ENCODE assay signal across 8 cellular contexts in the genomic region with DNA sequence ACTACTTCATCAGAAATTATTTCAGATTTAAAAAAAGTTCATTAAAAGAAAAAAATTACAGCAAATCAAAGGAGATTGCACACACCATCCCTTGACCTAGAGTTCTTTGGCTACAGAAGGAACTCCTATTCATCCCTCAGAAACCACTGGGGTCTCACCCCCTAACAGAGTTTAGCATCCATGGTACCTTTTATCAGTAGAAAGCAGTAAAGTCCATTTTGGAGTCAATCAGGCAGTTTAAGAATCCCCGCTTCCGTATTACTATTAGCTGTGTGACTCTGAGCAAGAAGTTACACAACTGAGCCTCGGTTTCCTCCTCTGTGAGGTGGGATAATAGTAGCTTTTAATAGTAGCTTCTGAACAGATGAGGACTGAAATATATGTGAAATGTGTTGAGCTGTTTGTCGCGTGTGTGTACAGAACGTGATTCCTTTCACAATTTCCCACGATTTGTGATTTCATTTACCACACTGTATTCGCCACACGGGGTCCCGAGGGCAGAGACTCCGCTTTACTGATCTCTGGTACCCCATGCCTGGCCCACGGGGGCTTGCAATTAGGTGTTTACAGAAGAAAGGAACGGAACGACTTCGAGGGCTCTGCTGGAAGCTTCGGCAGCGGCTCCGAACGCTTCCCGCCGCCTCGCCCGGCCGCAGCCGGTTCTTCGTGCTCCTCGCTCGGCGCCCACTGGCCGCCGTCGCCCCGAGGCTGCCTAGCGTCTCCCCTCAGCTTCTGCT.
DNase-seq lines count a peak whose midpoint lies in the region; ATAC-seq and TF ChIP-seq lines count a peak whose summit lies in the region.

No MANE protein-coding gene starts in this region.

- peak overlapping the region; percentile 69 for H3K4me3 Mint-ChIP-seq in activated T-helper 2 cell treated with anti-CD3 and anti-CD28 coated beads, Interferon-gamma antibody, Interleukin-2, Interleukin-4, amounts not matched to agents 10 μg/mL and 5 μg/mL and 100 μg/mL, durations not matched to agents 14 hours and 24 hours and 36 hours (ENCODE audit: low read depth)

- H3K27ac Mint-ChIP-seq in activated T-helper 2 cell treated with anti-CD3 and anti-CD28 coated beads, Interferon-gamma antibody, Interleukin-2, Interleukin-4, amounts not matched to agents 10 μg/mL and 5 μg/mL and 100 μg/mL, durations not matched to agents 14 hours and 24 hours and 36 hours: no peak overlapping the region

- no peaks in the 10 kb centered on the region for H3K27me3 ChIP-seq in cardiac muscle cell
- H3K27me3 ChIP-seq in psoas muscle (ENCODE audit: insufficient read depth in 3 of 3, low read length in 2 of 3): no peaks in the 10 kb centered on the region

- 6 to 9% (median 7%) methylated on average over 34 of the region's 34 CpGs for WGBS in psoas muscle, 3 donors

- ATAC-seq in psoas muscle: peak; percentile 1 to 11 (median 2)

- no peak for TF ChIP-seq CTCF in cardiac muscle cell (IDR thresholded peaks at IDR 0.05; ENCODE audit: low read depth, low read length)
- no peak for TF ChIP-seq CTCF in psoas muscle (IDR thresholded peaks at IDR 0.05)

- intact Hi-C loops in activated T-helper 2 cell treated with anti-CD3 and anti-CD28 coated beads, Interferon-gamma antibody, Interleukin-2, Interleukin-4, amounts not matched to agents 10 μg/mL and 5 μg/mL and 100 μg/mL, durations not matched to agents 14 hours and 24 hours and 36 hours (cut with micrococcal nuclease): loop anchor here (5.0 to 10.0 kb wide), 4 partner anchors 53 to 692 kb away; a partner anchor contains a TSS
- intact Hi-C loops in psoas muscle (cut with DNase I): loop anchor here (5.0 to 10.0 kb wide), 3 partner anchors 334 to 857 kb away; no protein-coding TSS in a partner anchor

- H3K4me1 ChIP-seq in ES-I3 (ENCODE audit: insufficient read depth, low read length): peaks cover 10% of the 10 kb centered on the region
- no peaks in the 10 kb centered on the region for H3K4me1 ChIP-seq in cardiac muscle cell (ENCODE audit: low read depth)
- peaks cover 5% of the 10 kb centered on the region for H3K4me1 ChIP-seq in psoas muscle

- peaks cover 13% of the 10 kb centered on the region for H3K4me1 Mint-ChIP-seq in activated T-helper 2 cell treated with anti-CD3 and anti-CD28 coated beads, Interferon-gamma antibody, Interleukin-2, Interleukin-4, amounts not matched to agents 10 μg/mL and 5 μg/mL and 100 μg/mL, durations not matched to agents 14 hours and 24 hours and 36 hours (ENCODE audit: low read depth)

- DNase-seq in KBM-7 (peak; percentile 54), cardiac muscle cell (ENCODE audit: low read depth in 1 of 2, low spot score in 1 of 2) (no peak), psoas muscle (no peak), ecto neural progenitor cell (ENCODE audit: low spot score) (no peak), putamen (ENCODE audit: low spot score) (no peak)
- DNase-seq in activated T-helper 2 cell treated with anti-CD3 and anti-CD28 coated beads, Interferon-gamma antibody, Interleukin-2, Interleukin-4, amounts not matched to agents 10 μg/mL and 5 μg/mL and 100 μg/mL, durations not matched to agents 14 hours and 24 hours and 36 hours (ENCODE audit: low spot score): no peak
- no peak for DNase-seq in NK-92 treated with Interleukin-12 subunit alpha and Interleukin-12 subunit beta, amount 100 ng/mL, for 24 hours (lab: John Stamatoyannopoulos, UW)

- in situ Hi-C loops in KBM-7 (cut with MboI; ENCODE audit: low pct_unique_long_range_greater_than_20kb, low sequenced_read_pairs): no loop called here

- H3K36me3 ChIP-seq in ES-I3 (ENCODE audit: insufficient read depth, low read length) (no peaks in the 10 kb centered on the region), cardiac muscle cell (no peaks in the 10 kb centered on the region), psoas muscle (ENCODE audit: insufficient read depth in 1 of 2, low read depth in 1 of 2) (no peaks in the 10 kb centered on the region)

- H3K4me3 ChIP-seq in cardiac muscle cell: peak overlapping the region; percentile 59
- peak overlapping the region; percentile 74 for H3K4me3 ChIP-seq in psoas muscle

- H3K27ac ChIP-seq in cardiac muscle cell (peak overlapping the region; percentile 18), psoas muscle (peak overlapping the region; percentile 88)

- peak overlapping the region; percentile 72 for H3K9ac ChIP-seq in ES-I3 (ENCODE audit: low read depth, low read length)

- no peaks in the 10 kb centered on the region for H3K9me3 Mint-ChIP-seq in activated T-helper 2 cell treated with anti-CD3 and anti-CD28 coated beads, Interferon-gamma antibody, Interleukin-2, Interleukin-4, amounts not matched to agents 10 μg/mL and 5 μg/mL and 100 μg/mL, durations not matched to agents 14 hours and 24 hours and 36 hours

- no peaks in the 10 kb centered on the region for H3K36me3 Mint-ChIP-seq in activated T-helper 2 cell treated with anti-CD3 and anti-CD28 coated beads, Interferon-gamma antibody, Interleukin-2, Interleukin-4, amounts not matched to agents 10 μg/mL and 5 μg/mL and 100 μg/mL, durations not matched to agents 14 hours and 24 hours and 36 hours (ENCODE audit: low read depth)

- peaks cover 61% of the 10 kb centered on the region for H3K27me3 Mint-ChIP-seq in activated T-helper 2 cell treated with anti-CD3 and anti-CD28 coated beads, Interferon-gamma antibody, Interleukin-2, Interleukin-4, amounts not matched to agents 10 μg/mL and 5 μg/mL and 100 μg/mL, durations not matched to agents 14 hours and 24 hours and 36 hours (ENCODE audit: low read depth)

- no peaks in the 10 kb centered on the region for H3K9me3 ChIP-seq in ES-I3 (ENCODE audit: control insufficient read depth, insufficient read depth, low read length)
- no peaks in the 10 kb centered on the region for H3K9me3 ChIP-seq in cardiac muscle cell (ENCODE audit: low read depth)
- no peaks in the 10 kb centered on the region for H3K9me3 ChIP-seq in psoas muscle
